ENCODE assay signal across 8 cellular contexts in the genomic region with DNA sequence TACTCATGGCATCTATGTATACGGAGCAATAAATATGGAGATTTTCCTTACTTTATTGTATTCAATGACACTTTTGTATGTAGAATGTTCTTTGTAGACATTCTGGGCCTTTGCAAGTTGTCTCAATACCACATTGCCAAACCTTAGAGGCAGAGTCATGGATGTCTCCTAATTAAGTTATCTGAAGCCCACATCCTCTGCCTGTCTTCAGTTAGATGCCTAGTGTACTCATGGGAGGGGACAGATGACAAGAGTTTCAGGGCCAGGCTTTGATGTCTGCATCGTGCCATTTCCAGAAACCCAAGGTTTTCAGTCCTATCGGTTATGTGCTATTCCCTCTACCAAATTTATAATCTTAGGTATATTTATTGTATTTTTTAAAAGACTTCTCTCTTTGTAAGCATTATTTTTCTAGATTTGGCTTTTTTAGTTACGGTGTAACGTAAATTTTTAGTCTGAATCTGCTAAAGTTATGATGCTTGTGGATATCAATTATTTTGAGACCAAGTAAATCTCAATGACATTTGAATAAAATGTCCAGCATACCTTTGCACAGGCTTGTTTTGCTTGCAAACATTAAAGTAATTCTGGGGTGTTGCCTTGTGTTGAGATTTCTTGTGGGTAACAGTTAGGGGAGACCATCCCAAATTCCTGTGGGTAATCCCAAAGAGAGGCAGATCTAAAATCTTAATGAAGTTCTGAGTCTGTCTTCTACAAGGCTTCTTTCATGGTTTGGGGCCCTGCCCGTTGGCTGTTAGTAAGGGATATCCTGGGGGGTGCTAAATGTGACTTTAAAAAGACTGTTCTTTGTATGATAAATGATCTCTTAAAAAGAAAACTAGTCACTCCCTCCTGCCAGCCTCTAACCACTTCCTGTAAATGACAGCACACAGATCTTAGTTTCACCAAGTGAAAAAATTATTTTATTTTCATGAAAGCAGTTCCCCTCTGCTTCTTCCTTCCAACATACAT. TPM values are rescaled to one million over a fixed set of nuclear protein-coding genes. Genes with fewer than 3 reads are reported as not detected.
DNase-seq lines count a peak whose midpoint lies in the region; TF ChIP-seq lines count a peak whose summit lies in the region.

No MANE protein-coding gene starts in this region.

- H3K9me3 Mint-ChIP-seq in H9, result no peaks in the 10 kb centered on the region

- H2AK5ac ChIP-seq in neuronal stem cell (ENCODE audit: low read depth, low read length) (no peak overlapping the region), H9 (ENCODE audit: insufficient read length, low read length) (no peak overlapping the region)

- H3K4ac ChIP-seq in neuronal stem cell (ENCODE audit: low read length) (no peak overlapping the region), H9 (ENCODE audit: low read depth, low read length) (no peak overlapping the region)

- CTCF ChIA-PET in SK-N-SH (lab: Yijun Ruan, JAX), result no interaction called here

- no peaks in the 10 kb centered on the region for H3K9me2 ChIP-seq in SK-N-SH

- H4K20me1 ChIP-seq in SK-N-SH (ENCODE audit: insufficient read depth) (no peaks in the 10 kb centered on the region), H9 (ENCODE audit: control insufficient read depth, insufficient read depth, insufficient read length) (no peaks in the 10 kb centered on the region)

- H4K5ac ChIP-seq in H9 (ENCODE audit: insufficient read length, low read depth, low read length), result no peak overlapping the region

- H2BK5ac ChIP-seq in neuronal stem cell (ENCODE audit: low read length), result no peak overlapping the region
- no peak overlapping the region for H2BK5ac ChIP-seq in H9 (ENCODE audit: insufficient read length, low read length)

- 69% methylated on average over 6 of the region's 6 CpGs for WGBS in SK-N-SH (ENCODE audit: low lambda C conversion rate)
- no CpG with 5 or more reads among the region's 6 CpGs for WGBS in neuronal stem cell (ENCODE audit: extremely low coverage in 2 of 2, insufficient read length in 2 of 2, insufficient replicate concordance in 1 of 2), 2 donors
- no CpG with 5 or more reads among the region's 6 CpGs for WGBS in H9 (ENCODE audit: extremely low coverage, insufficient read length, low lambda C conversion rate)

- H3K23me2 ChIP-seq in H9 (ENCODE audit: insufficient read length, low read depth, low read length, poor library complexity, severe bottlenecking), result no peaks in the 10 kb centered on the region

- H3K9me3 ChIP-seq in SK-N-SH, result no peaks in the 10 kb centered on the region
- no peaks in the 10 kb centered on the region for H3K9me3 ChIP-seq in neuronal stem cell (replicated peaks in 1 of 2; ENCODE audit: control insufficient read depth in 2 of 2, insufficient read depth in 1 of 2, low read depth in 1 of 2, low read length in 2 of 2)
- no peaks in the 10 kb centered on the region for H3K9me3 ChIP-seq in H9 (ENCODE audit: control insufficient read depth, low read depth, low read length)

- H3K4me2 ChIP-seq in SK-N-SH (peak overlapping the region; percentile 53), neuronal stem cell (ENCODE audit: insufficient read depth, low read length, poor library complexity, severe bottlenecking) (no peak overlapping the region), H9 (ENCODE audit: insufficient read depth, insufficient read length, low read length) (no peak overlapping the region)

- no peak overlapping the region for H2BK15ac ChIP-seq in neuronal stem cell (ENCODE audit: low read length)
- no peak overlapping the region for H2BK15ac ChIP-seq in H9 (ENCODE audit: low read depth, low read length)

- H4K8ac ChIP-seq in neuronal stem cell (ENCODE audit: low read depth, low read length) (no peak overlapping the region), H9 (replicated peaks; ENCODE audit: insufficient read length, low read depth, low read length) (no peak overlapping the region)

- H3K9ac ChIP-seq in SK-N-SH, result peak overlapping the region; percentile 43; the same call in 1 of the 2 replicates
- H3K9ac ChIP-seq in neuronal stem cell (ENCODE audit: low read depth, low read length, poor library complexity), result no peak overlapping the region
- no peak overlapping the region for H3K9ac ChIP-seq in H9 (ENCODE audit: extremely low read depth, insufficient read length, low read length)

- H3K18ac ChIP-seq in neuronal stem cell (ENCODE audit: low read length), result no peak overlapping the region
- no peak overlapping the region for H3K18ac ChIP-seq in H9 (ENCODE audit: insufficient read length, low read depth, low read length)

- H3K27me3 Mint-ChIP-seq in H9 (ENCODE audit: low read depth), result no peaks in the 10 kb centered on the region

- DNase-seq in CD1c-positive myeloid dendritic cell (ENCODE audit: extremely low spot score) (peak; percentile 63), HCEC 1CT (peak; percentile 71), SK-N-SH (peak; percentile 33), myocyte (ENCODE audit: low read depth) (peak; percentile 75), NCI-H187 (lab: John Stamatoyannopoulos, UW) (no peak), neuronal stem cell (ENCODE audit: low spot score) (no peak), H9 (no peak)

- peaks cover 86% of the 10 kb centered on the region for H3K79me2 ChIP-seq in SK-N-SH (ENCODE audit: insufficient read depth)
- peaks cover 16% of the 10 kb centered on the region; the same call in 1 of the 2 replicates for H3K79me2 ChIP-seq in H9 (ENCODE audit: insufficient read depth, low read length)

- no peak overlapping the region for H3K56ac ChIP-seq in H9 (ENCODE audit: insufficient read length, low read depth, low read length)

- peaks cover 35 to 37% of the 10 kb centered on the region in 2 experiments for H3K4me1 Mint-ChIP-seq in H9

- H3T11ph ChIP-seq in H9 (ENCODE audit: low read length), result no peak overlapping the region

- H3K4me3 Mint-ChIP-seq in H9, result no peak overlapping the region

- H3K27me3 ChIP-seq in SK-N-SH (ENCODE audit: insufficient read depth), result no peaks in the 10 kb centered on the region
- H3K27me3 ChIP-seq in neuronal stem cell (ENCODE audit: control insufficient read depth in 3 of 3, insufficient read depth in 3 of 3, low read depth in 1 of 3, low read length in 3 of 3), result no peaks in the 10 kb centered on the region
- no peaks in the 10 kb centered on the region for H3K27me3 ChIP-seq in H9 (ENCODE audit: insufficient read depth, low read length)

- H3K14ac ChIP-seq in neuronal stem cell (ENCODE audit: low read length), result no peak overlapping the region
- no peak overlapping the region for H3K14ac ChIP-seq in H9 (ENCODE audit: insufficient read depth, low read length)

- H3K79me1 ChIP-seq in neuronal stem cell (ENCODE audit: low read depth, low read length) (peaks cover 6% of the 10 kb centered on the region), H9 (ENCODE audit: insufficient read depth, low read depth, low read length, poor library complexity, severe bottlenecking) (peaks cover 7% of the 10 kb centered on the region)

- TF ChIP-seq CTCF in SK-N-SH (IDR thresholded peaks at IDR 0.05) (no peak), H9 (conservative IDR thresholded peaks at IDR 0.05) (no peak)

- H3K4me3 ChIP-seq in SK-N-SH (ENCODE audit: low read depth in 2 of 2, low read length in 1 of 2) (peak overlapping the region in 1 of 2 experiments; percentile 14; a peak in 1 of 4 replicates), neuronal stem cell (ENCODE audit: low read length in 2 of 2) (no peak overlapping the region)

- H3K27ac ChIP-seq in SK-N-SH (ENCODE audit: low read depth in 2 of 2, low read length in 1 of 2), result peak overlapping the region; percentile 75 to 99
- H3K27ac ChIP-seq in angular gyrus (ENCODE audit: low read depth, low read length), result peak overlapping the region; percentile 30
- H3K27ac ChIP-seq in neuronal stem cell (replicated peaks; ENCODE audit: low read length), result no peak overlapping the region
- H3K27ac ChIP-seq in H9 (ENCODE audit: insufficient read length, low read depth, low read length), result no peak overlapping the region

- H3K36me3 ChIP-seq in SK-N-SH (replicated peaks in 1 of 2; ENCODE audit: control insufficient read depth in 1 of 2, insufficient read depth in 2 of 2, low read length in 1 of 2) (no peaks in the 10 kb centered on the region), neuronal stem cell (replicated peaks in 1 of 2; ENCODE audit: control insufficient read depth in 2 of 2, insufficient read depth in 2 of 2, low read length in 2 of 2) (no peaks in the 10 kb centered on the region)

- H3K4me1 ChIP-seq in SK-N-SH (ENCODE audit: control insufficient read depth in 1 of 2, insufficient read depth in 2 of 2, low read depth in 1 of 2, low read length in 1 of 2) (peaks cover 8 to 54% of the 10 kb centered on the region in 2 experiments; a peak in 3 of 4 replicates), neuronal stem cell (ENCODE audit: control insufficient read depth in 2 of 2, insufficient read depth in 1 of 2, low read depth in 1 of 2, low read length in 2 of 2) (peaks cover 5 to 9% of the 10 kb centered on the region in 2 donors), H9 (ENCODE audit: insufficient read depth, low read length) (peaks cover 2% of the 10 kb centered on the region; the same call in 1 of the 2 replicates)

- H2BK120ac ChIP-seq in neuronal stem cell (ENCODE audit: low read depth, low read length) (no peak overlapping the region), H9 (ENCODE audit: low read depth, low read length, poor library complexity, severe bottlenecking) (no peak overlapping the region)

- no peak overlapping the region for H2BK20ac ChIP-seq in H9 (ENCODE audit: low read depth, low read length, poor library complexity, severe bottlenecking)

- no peak for TF ChIP-seq RAD21 in SK-N-SH (IDR thresholded peaks at IDR 0.05; ENCODE audit: low read length)

- no peaks in the 10 kb centered on the region; a peak in 1 of 7 replicates for H3K36me3 Mint-ChIP-seq in H9 (ENCODE audit: insufficient read depth in 1 of 3, low read depth in 3 of 3)

- no peak overlapping the region for H3K23ac ChIP-seq in neuronal stem cell (ENCODE audit: low read depth, low read length, poor library complexity)
- no peak overlapping the region for H3K23ac ChIP-seq in H9 (ENCODE audit: insufficient read length, low read depth, low read length)

- peak in 1 of 2 experiments; percentile 80; a peak in 1 of 4 replicates for TF ChIP-seq EP300 in SK-N-SH (IDR thresholded peaks at IDR 0.05; ENCODE audit: borderline replicate concordance in 1 of 2, low read depth in 1 of 2, low read length in 1 of 2)

- H2AFZ ChIP-seq in SK-N-SH (ENCODE audit: low read depth) (no peak overlapping the region), neuronal stem cell (ENCODE audit: low read length) (no peak overlapping the region), H9 (ENCODE audit: low read length) (no peak overlapping the region)

- H3F3A ChIP-seq in SK-N-SH (replicated peaks; ENCODE audit: insufficient read depth), result peaks cover 56% of the 10 kb centered on the region

- H3K27ac Mint-ChIP-seq in H9, result peak overlapping the region in 1 of 3 experiments; percentile 23; a peak in 1 of 7 replicates

- no peak overlapping the region for H4K91ac ChIP-seq in neuronal stem cell (ENCODE audit: low read depth, low read length, poor library complexity)
- no peak overlapping the region for H4K91ac ChIP-seq in H9 (ENCODE audit: insufficient read length, low read depth, low read length)

- POLR2A ChIA-PET in SK-N-SH (lab: Yijun Ruan, JAX), result no interaction called here

- no peak overlapping the region for H2BK12ac ChIP-seq in neuronal stem cell (ENCODE audit: low read length)
- H2BK12ac ChIP-seq in H9 (ENCODE audit: insufficient read length, low read depth, low read length), result no peak overlapping the region

RNA-seq across cellular contexts. Expression of a gene that starts 8.0 kb away (rescaled TPM):
- polyA plus RNA-seq in SK-N-SH (2012; rRNA removed), result 37.6 and 45.9 TPM in 2 replicates
- polyA plus RNA-seq in SK-N-SH (2012; cell fraction: cytosol; rRNA removed), result 34.1 and 37.3 TPM in 2 replicates
- polyA plus RNA-seq in SK-N-SH (2012; cell fraction: nucleus; rRNA removed), result 141 and 172 TPM in 2 replicates
- total RNA-seq in myocyte (803 and 838 TPM in 2 replicates), H9 (2021) (172 and 190 TPM in 2 replicates)
- 293 TPM for polyA plus RNA-seq in myocyte (2012)
- polyA plus RNA-seq in neuronal stem cell (2013, experiment 1 of 2), result 51.9 TPM
- polyA plus RNA-seq in neuronal stem cell (2013, experiment 2 of 2), result 52.8 TPM

Comparison
In these comparisons a context has a peak if more than half of its experiments do, and no peak if none do; other contexts are left out.
1. DNase-seq: peak in CD1c-positive myeloid dendritic cell (single experiment), HCEC 1CT (single experiment), SK-N-SH (single experiment) and myocyte (single experiment); none in NCI-H187 (0 of 2), neuronal stem cell (single experiment) and H9 (single experiment).
2. H3K27ac ChIP-seq: peak in SK-N-SH (2 of 2) and angular gyrus (single experiment); none in neuronal stem cell (single experiment) and H9 (single experiment).